Comparison of ENCODE assay signal across 8 cellular contexts in the genomic region with DNA sequence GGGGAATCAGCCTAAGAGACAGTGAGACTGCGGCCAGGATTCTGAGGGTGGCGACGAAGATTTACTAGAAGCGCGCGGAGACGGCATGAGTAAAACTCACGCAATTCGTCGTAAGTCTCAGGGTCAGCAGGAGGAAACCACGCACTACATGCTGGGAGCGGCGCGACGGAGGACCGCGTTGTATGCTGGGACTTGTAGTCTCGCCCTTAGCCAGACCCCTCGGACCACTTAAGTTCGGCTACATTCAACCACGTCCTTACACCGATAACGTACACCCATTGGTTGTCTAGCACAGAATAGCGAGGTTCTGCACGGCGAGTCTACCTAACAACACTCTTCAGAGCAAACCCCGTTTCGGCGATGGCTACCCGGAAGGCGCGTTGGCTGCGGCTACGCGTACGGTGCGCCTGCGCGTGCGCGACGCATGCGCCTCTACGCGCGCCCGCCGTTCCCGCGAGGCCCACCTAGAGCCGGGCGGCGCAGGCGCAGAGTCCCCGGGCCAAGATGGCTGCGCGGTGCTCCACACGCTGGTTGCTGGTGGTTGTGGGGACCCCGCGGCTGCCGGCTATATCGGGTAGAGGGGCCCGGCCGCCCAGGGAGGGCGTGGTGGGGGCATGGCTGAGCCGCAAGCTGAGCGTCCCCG.
DNase-seq lines count a peak whose midpoint lies in the region; ATAC-seq lines count a peak whose summit lies in the region.

A gene (plus strand): TSS at position 491 of the 643 bp plus-strand sequence. CDS start 14 bp downstream, at position 505.

- peak within 1 kb of the TSS; percentile 87 for H3K9ac ChIP-seq in BLaER1

- peak within 1 kb of the TSS; percentile 88 for H3K4me2 ChIP-seq in BLaER1

- peaks cover 21% of the 10 kb centered on the region for H3K4me1 ChIP-seq in BLaER1

- H3K27me3 ChIP-seq in BLaER1, result no peaks in the 10 kb centered on the region

- ATAC-seq in GM19324 (IDR thresholded peaks at IDR 0.05; ENCODE audit: low FRiP score, unreplicated experiment), result peak; percentile 93
- peak; percentile 89 for ATAC-seq in HG03460 (IDR thresholded peaks at IDR 0.05; ENCODE audit: unreplicated experiment)

- H3K27ac ChIP-seq in BLaER1, result peak within 1 kb of the TSS; percentile 93
- H3K27ac ChIP-seq in cingulate gyrus (ENCODE audit: low read depth, low read length), result peak within 1 kb of the TSS; percentile 99

- peaks cover 28% of the 10 kb centered on the region for H3K36me3 ChIP-seq in BLaER1

- H3K4me3 ChIP-seq in BLaER1, result peak within 1 kb of the TSS; percentile 89

- peaks cover 44% of the 10 kb centered on the region; the same call in 1 of the 2 replicates for H4K20me1 ChIP-seq in BLaER1

- no peaks in the 10 kb centered on the region for H3K9me3 ChIP-seq in BLaER1

- DNase-seq in NCI-H524 treated with DMSO at 0.1 percent for 48 hours (lab: John Stamatoyannopoulos, UW) (peak; percentile 59), kidney tubule cell (ENCODE audit: low spot score) (peak; percentile 94)
- peak; percentile 87 to 94 for DNase-seq in activated CD4-positive, alpha-beta T cell treated with anti-CD3 and anti-CD28 coated beads for 4 hours
- DNase-seq in stimulated activated CD4-positive, alpha-beta T cell treated with anti-CD3 and anti-CD28 coated beads, Interleukin-1b, Interleukin-23, amount 100 ng/mL, for 1 hour (ENCODE audit: low read depth in 2 of 2), result peak; percentile 81 to 84

Comparison
In these comparisons a context has a peak if more than half of its experiments do, and no peak if none do; other contexts are left out.
1. Peak in every context shown above with its lines: DNase-seq, ATAC-seq, H3K4me3 ChIP-seq and H3K27ac ChIP-seq.